Comparison of ENCODE assay signal across 17 cellular contexts in genomic region chr10:99694171-99694570, GRCh38. TPM values are rescaled to one million over a fixed set of nuclear protein-coding genes. Genes with fewer than 3 reads are reported as not detected.
A peak's percentile ranks its signal among the peaks of the same experiment; 100 is the strongest.
DNase-seq lines count a peak whose midpoint lies in the region; ATAC-seq and TF ChIP-seq lines count a peak whose summit lies in the region.
"Had no signal": no experiment of that assay in that cellular context is flagged by ENCODE, and none has a peak within 500 bp of the region (broad histone marks: within the 10 kb centered on the region; RNA-seq: fewer than 3 reads in every experiment).

No MANE protein-coding gene starts in this region.

- H3K4me1 Mint-ChIP-seq in CD8-positive, alpha-beta T cell (ENCODE audit: low read depth): no peaks in the 10 kb centered on the region
- H3K4me1 Mint-ChIP-seq: activated naive CD4-positive, alpha-beta T cell treated with anti-CD3 and anti-CD28 coated beads, Interleukin-2, amount 50 U/mL, for 24 hours; naive thymus-derived CD4-positive, alpha-beta T cell had no signal

- CTCF ChIA-PET in CD8-positive, alpha-beta T cell (lab: Charles Lee): no interaction called here
- CTCF ChIA-PET in SK-N-SH (lab: Yijun Ruan, JAX): no interaction called here

- H3K36me3 Mint-ChIP-seq in CD8-positive, alpha-beta T cell: peaks cover 64% of the 10 kb centered on the region

- H3K4me3 ChIP-seq in CD8-positive, alpha-beta T cell (ENCODE audit: low read depth, low read length): no peak overlapping the region
- H3K4me3 ChIP-seq in SK-N-SH (ENCODE audit: low read depth in 2 of 2, low read length in 1 of 2): no peak overlapping the region
- H3K4me3 ChIP-seq in fibroblast of lung (replicated peaks in 1 of 4; ENCODE audit: control extremely low read depth in 1 of 4, insufficient read depth in 1 of 4, low read depth in 3 of 4, low read length in 4 of 4): no peak overlapping the region
- H3K4me3 ChIP-seq in transverse colon: no peak overlapping the region
- H3K4me3 ChIP-seq: BLaER1 treated with 17β-estradiol and CSF1 and Interleukin-3, amounts not matched to agents 10 nM and 100 nM; lower lobe of right lung had no signal

- H4K20me1 ChIP-seq in SK-N-SH (ENCODE audit: insufficient read depth) (no peaks in the 10 kb centered on the region), fibroblast of lung (ENCODE audit: control insufficient read depth, extremely low read depth, insufficient read depth, low read length) (no peaks in the 10 kb centered on the region)
- H4K20me1 ChIP-seq: BLaER1 treated with 17β-estradiol and CSF1 and Interleukin-3, amounts not matched to agents 10 nM and 100 nM had no signal

- in situ Hi-C loops in transverse colon (cut with MboI; ENCODE audit: low pct_ligation_motif_present in 1 of 4, low pct_unique_long_range_greater_than_20kb in 1 of 4, low sequenced_read_pairs in 3 of 4): no loop called here

- H3K9me2 ChIP-seq in SK-N-SH: no peaks in the 10 kb centered on the region

- H3K4me1 ChIP-seq in CD8-positive, alpha-beta T cell (ENCODE audit: insufficient read depth, low read length): no peaks in the 10 kb centered on the region
- H3K4me1 ChIP-seq in SK-N-SH (ENCODE audit: control insufficient read depth in 1 of 2, insufficient read depth in 2 of 2, low read depth in 1 of 2, low read length in 1 of 2): peaks cover 0 to 13% of the 10 kb centered on the region in 2 experiments; a peak in 1 of 4 replicates
- H3K4me1 ChIP-seq in fibroblast of lung (ENCODE audit: control insufficient read depth, extremely low read depth, insufficient read depth, low read length): peaks cover 7% of the 10 kb centered on the region
- no peaks in the 10 kb centered on the region for H3K4me1 ChIP-seq in transverse colon
- H3K4me1 ChIP-seq: BLaER1 treated with 17β-estradiol and CSF1 and Interleukin-3, amounts not matched to agents 10 nM and 100 nM; lower lobe of right lung had no signal

- H3K9me3 Mint-ChIP-seq in CD8-positive, alpha-beta T cell: no peaks in the 10 kb centered on the region
- H3K9me3 Mint-ChIP-seq: activated naive CD4-positive, alpha-beta T cell treated with anti-CD3 and anti-CD28 coated beads, Interleukin-2, amount 50 U/mL, for 24 hours; naive thymus-derived CD4-positive, alpha-beta T cell had no signal

- DNase-seq in CD8-positive, alpha-beta T cell: no peak
- no peak for DNase-seq in SK-N-SH
- peak; percentile 70 to 94 for DNase-seq in fibroblast of lung (ENCODE audit: low read depth in 2 of 2)
- DNase-seq in non-pigmented ciliary epithelial cell (ENCODE audit: low read depth): peak; percentile 71
- no peak for DNase-seq in pons (ENCODE audit: low spot score)
- no peak for DNase-seq in transverse colon
- DNase-seq: activated CD4-positive, alpha-beta T cell treated with anti-CD3 and anti-CD28 coated beads, Interleukin-2, amount 50 U/mL, for 48 hours; effector CD4-positive, alpha-beta T cell; lower lobe of right lung; naive thymus-derived CD4-positive, alpha-beta T cell; NCI-H1105 treated with DMSO at 0.1 percent for 48 hours had no signal

- ATAC-seq in CD8-positive, alpha-beta T cell: no peak
- ATAC-seq in GM18519 (IDR thresholded peaks at IDR 0.05; ENCODE audit: low FRiP score, unreplicated experiment): no peak
- no peak for ATAC-seq in GM21367 (IDR thresholded peaks at IDR 0.05; ENCODE audit: unreplicated experiment)
- ATAC-seq: lower lobe of right lung; naive thymus-derived CD4-positive, alpha-beta T cell had no signal

- H3K9ac ChIP-seq in SK-N-SH (peak overlapping the region; percentile 25; the same call in 1 of the 2 replicates), fibroblast of lung (ENCODE audit: insufficient read depth, low read length) (no peak overlapping the region)
- H3K9ac ChIP-seq: BLaER1 treated with 17β-estradiol and CSF1 and Interleukin-3, amounts not matched to agents 10 nM and 100 nM; KMS-11 had no signal

- intact Hi-C loops in CD8-positive, alpha-beta T cell (cut with DNase I, micrococcal nuclease): no loop called here
- intact Hi-C loops in transverse colon (cut with DNase I; ENCODE audit: low total_unique reads): no loop called here

- peak in 1 of 2 experiments; percentile 10; a peak in 1 of 4 replicates for TF ChIP-seq EP300 in SK-N-SH (IDR thresholded peaks at IDR 0.05; ENCODE audit: borderline replicate concordance in 1 of 2, low read depth in 1 of 2, low read length in 1 of 2)
- no peak for TF ChIP-seq EP300 in transverse colon (IDR thresholded peaks at IDR 0.05; ENCODE audit: low read depth)

- H3K79me2 ChIP-seq in SK-N-SH (ENCODE audit: insufficient read depth): peaks cover 4% of the 10 kb centered on the region; the same call in 1 of the 2 replicates
- H3K79me2 ChIP-seq in fibroblast of lung (ENCODE audit: control insufficient read depth, insufficient read depth, low read length): no peaks in the 10 kb centered on the region

- H3K4me2 ChIP-seq in SK-N-SH: no peak overlapping the region
- no peak overlapping the region for H3K4me2 ChIP-seq in fibroblast of lung (ENCODE audit: extremely low read depth, insufficient read depth, low read length)
- H3K4me2 ChIP-seq: BLaER1 treated with 17β-estradiol and CSF1 and Interleukin-3, amounts not matched to agents 10 nM and 100 nM; KMS-11 had no signal

- no peaks in the 10 kb centered on the region for H3K27me3 Mint-ChIP-seq in CD8-positive, alpha-beta T cell (ENCODE audit: low read depth)
- H3K27me3 Mint-ChIP-seq: activated naive CD4-positive, alpha-beta T cell treated with anti-CD3 and anti-CD28 coated beads, Interleukin-2, amount 50 U/mL, for 24 hours; naive thymus-derived CD4-positive, alpha-beta T cell; progenitor cell of endocrine pancreas had no signal

- no peak for TF ChIP-seq RAD21 in SK-N-SH (IDR thresholded peaks at IDR 0.05; ENCODE audit: low read length)

- H2AFZ ChIP-seq in SK-N-SH (ENCODE audit: low read depth) (no peak overlapping the region), fibroblast of lung (ENCODE audit: low read length) (peak overlapping the region; percentile 54)

- WGBS in SK-N-SH (ENCODE audit: low lambda C conversion rate): 67% methylated on average over 2 of the region's 2 CpGs
- WGBS in transverse colon (ENCODE audit: low coverage in 1 of 2), 2 donors: 79 to 89% methylated on average over 2 of the region's 2 CpGs

- H3K27ac ChIP-seq in CD8-positive, alpha-beta T cell (ENCODE audit: low read depth, low read length): no peak overlapping the region
- H3K27ac ChIP-seq in SK-N-SH (ENCODE audit: low read depth in 2 of 2, low read length in 1 of 2): peak overlapping the region in 1 of 2 experiments; percentile 79; a peak in 2 of 4 replicates
- peak overlapping the region; percentile 83 for H3K27ac ChIP-seq in fibroblast of lung (ENCODE audit: insufficient read depth, low read length)
- H3K27ac ChIP-seq in transverse colon: no peak overlapping the region
- H3K27ac ChIP-seq: BLaER1 treated with 17β-estradiol and CSF1 and Interleukin-3, amounts not matched to agents 10 nM and 100 nM; KMS-11; lower lobe of right lung had no signal

- peak overlapping the region; percentile 23 for H3K27ac Mint-ChIP-seq in CD8-positive, alpha-beta T cell
- H3K27ac Mint-ChIP-seq: activated naive CD4-positive, alpha-beta T cell treated with anti-CD3 and anti-CD28 coated beads, Interleukin-2, amount 50 U/mL, for 24 hours; progenitor cell of endocrine pancreas had no signal

- no peaks in the 10 kb centered on the region for H3K36me3 ChIP-seq in CD8-positive, alpha-beta T cell (ENCODE audit: insufficient read depth, low read length)
- peaks cover 57 to 76% of the 10 kb centered on the region in 2 experiments for H3K36me3 ChIP-seq in SK-N-SH (replicated peaks in 1 of 2; ENCODE audit: control insufficient read depth in 1 of 2, insufficient read depth in 2 of 2, low read length in 1 of 2)
- H3K36me3 ChIP-seq in fibroblast of lung (ENCODE audit: control insufficient read depth, insufficient read depth, low read length): peaks cover 5% of the 10 kb centered on the region
- peaks cover 0 to 39% (median 7%) of the 10 kb centered on the region in 4 donors for H3K36me3 ChIP-seq in transverse colon
- H3K36me3 ChIP-seq: BLaER1 treated with 17β-estradiol and CSF1 and Interleukin-3, amounts not matched to agents 10 nM and 100 nM had no signal

- H3K9me3 ChIP-seq in CD8-positive, alpha-beta T cell (ENCODE audit: low read length): no peaks in the 10 kb centered on the region
- H3K9me3 ChIP-seq in SK-N-SH (no peaks in the 10 kb centered on the region), fibroblast of lung (ENCODE audit: control insufficient read depth, insufficient read depth, low read depth, low read length) (no peaks in the 10 kb centered on the region), transverse colon (no peaks in the 10 kb centered on the region)
- H3K9me3 ChIP-seq: BLaER1 treated with 17β-estradiol and CSF1 and Interleukin-3, amounts not matched to agents 10 nM and 100 nM; lower lobe of right lung had no signal

- H3K4me3 Mint-ChIP-seq in CD8-positive, alpha-beta T cell: no peak overlapping the region
- H3K4me3 Mint-ChIP-seq: activated naive CD4-positive, alpha-beta T cell treated with anti-CD3 and anti-CD28 coated beads, Interleukin-2, amount 50 U/mL, for 24 hours; naive thymus-derived CD4-positive, alpha-beta T cell had no signal

- POLR2A ChIA-PET in CD8-positive, alpha-beta T cell (lab: Charles Lee): no interaction called here
- POLR2A ChIA-PET in SK-N-SH (lab: Yijun Ruan, JAX): no interaction called here

- H3K27me3 ChIP-seq in CD8-positive, alpha-beta T cell (ENCODE audit: insufficient read depth, low read length): no peaks in the 10 kb centered on the region
- H3K27me3 ChIP-seq in SK-N-SH (ENCODE audit: insufficient read depth) (no peaks in the 10 kb centered on the region), fibroblast of lung (ENCODE audit: control insufficient read depth, insufficient read depth, low read length) (no peaks in the 10 kb centered on the region), transverse colon (no peaks in the 10 kb centered on the region)
- H3K27me3 ChIP-seq: BLaER1 treated with 17β-estradiol and CSF1 and Interleukin-3, amounts not matched to agents 10 nM and 100 nM had no signal

- H3F3A ChIP-seq in SK-N-SH (replicated peaks; ENCODE audit: insufficient read depth): peaks cover 22% of the 10 kb centered on the region

- no peak for TF ChIP-seq POLR2A in transverse colon (IDR thresholded peaks at IDR 0.05)

- no peak for TF ChIP-seq CTCF in CD8-positive, alpha-beta T cell (IDR thresholded peaks at IDR 0.05)
- TF ChIP-seq CTCF in SK-N-SH (IDR thresholded peaks at IDR 0.05): no peak
- no peak for TF ChIP-seq CTCF in fibroblast of lung (conservative IDR thresholded peaks at IDR 0.05 in 1 of 2, IDR thresholded peaks at IDR 0.05 in 1 of 2; ENCODE audit: low read depth in 1 of 2, low read length in 2 of 2)
- TF ChIP-seq CTCF in transverse colon (IDR thresholded peaks at IDR 0.05): no peak

RNA-seq across cellular contexts. Expression of gene ENTPD7, which starts 34.9 kb away (rescaled TPM):
- total RNA-seq in CD8-positive, alpha-beta T cell: 1 to 10 TPM; 1.1 to 1.5 TPM
- polyA plus RNA-seq in SK-N-SH (2012; rRNA removed) (3.9 and 6.2 TPM in 2 replicates), fibroblast of lung (12.1 and 17.3 TPM in 2 replicates)
- 4.5 and 5.3 TPM in 2 replicates for polyA plus RNA-seq in SK-N-SH (2012; cell fraction: cytosol; rRNA removed)
- polyA plus RNA-seq in SK-N-SH (2012; cell fraction: nucleus; rRNA removed): 3.5 and 5.6 TPM in 2 replicates
- total RNA-seq in fibroblast of lung (13.6 and 28.9 TPM in 2 replicates), transverse colon (10 to 100 TPM in 1 of 4 donors, 1 to 10 TPM in 3; 4.9 to 17.3 (median 8.0) TPM)
- polyA plus RNA-seq in fibroblast of lung (2012): 6.1 and 8.2 TPM in 2 replicates
- polyA minus RNA-seq in fibroblast of lung (ENCODE audit: low replicate concordance): 12.4 and 15.6 TPM in 2 replicates

RNA-seq across cellular contexts. Expression of gene COX15, which starts 37.8 kb away (rescaled TPM):
- total RNA-seq in CD8-positive, alpha-beta T cell: 1 to 10 TPM; 6.8 to 8.1 TPM
- polyA plus RNA-seq in SK-N-SH (2012; rRNA removed): 20.4 and 26.3 TPM in 2 replicates
- 22.0 and 23.0 TPM in 2 replicates for polyA plus RNA-seq in SK-N-SH (2012; cell fraction: cytosol; rRNA removed)
- polyA plus RNA-seq in SK-N-SH (2012; cell fraction: nucleus; rRNA removed): 34.9 and 46.3 TPM in 2 replicates
- 43.7 and 43.9 TPM in 2 replicates for total RNA-seq in fibroblast of lung
- polyA plus RNA-seq in fibroblast of lung: 26.4 and 31.3 TPM in 2 replicates
- 21.8 and 23.4 TPM in 2 replicates for polyA plus RNA-seq in fibroblast of lung (2012)
- 15.9 and 19.0 TPM in 2 replicates for polyA minus RNA-seq in fibroblast of lung (ENCODE audit: low replicate concordance)
- 10 to 100 TPM in 3 of 4 donors, 1 to 10 TPM in 1; 8.0 to 39.0 (median 31.1) TPM for total RNA-seq in transverse colon

RNA-seq across cellular contexts. Expression of gene CUTC, which starts 37.9 kb away (rescaled TPM):
- total RNA-seq in CD8-positive, alpha-beta T cell: 10 to 100 TPM; 12.0 to 12.7 TPM
- polyA plus RNA-seq in SK-N-SH (2012; rRNA removed): 19.4 and 21.1 TPM in 2 replicates
- polyA plus RNA-seq in SK-N-SH (2012; cell fraction: cytosol; rRNA removed): 22.5 and 26.7 TPM in 2 replicates
- polyA plus RNA-seq in SK-N-SH (2012; cell fraction: nucleus; rRNA removed): 13.4 and 20.0 TPM in 2 replicates
- total RNA-seq in fibroblast of lung: 22.6 TPM in 2 replicates
- polyA plus RNA-seq in fibroblast of lung: 16.7 and 19.4 TPM in 2 replicates
- polyA plus RNA-seq in fibroblast of lung (2012): 12.9 and 15.5 TPM in 2 replicates
- polyA minus RNA-seq in fibroblast of lung (ENCODE audit: low replicate concordance): 5.2 and 11.2 TPM in 2 replicates
- 10 to 100 TPM in 3 of 4 donors, 1 to 10 TPM in 1; 6.7 to 27.9 (median 18.5) TPM for total RNA-seq in transverse colon

Comparison
In these comparisons a context has a peak if more than half of its experiments do, and no peak if none do; other contexts are left out.
1. DNase-seq: peak in fibroblast of lung (2 of 2) and non-pigmented ciliary epithelial cell (single experiment); none in CD8-positive, alpha-beta T cell (0 of 7), SK-N-SH (single experiment), pons (single experiment) and transverse colon (single experiment).